In the genomic region with DNA sequence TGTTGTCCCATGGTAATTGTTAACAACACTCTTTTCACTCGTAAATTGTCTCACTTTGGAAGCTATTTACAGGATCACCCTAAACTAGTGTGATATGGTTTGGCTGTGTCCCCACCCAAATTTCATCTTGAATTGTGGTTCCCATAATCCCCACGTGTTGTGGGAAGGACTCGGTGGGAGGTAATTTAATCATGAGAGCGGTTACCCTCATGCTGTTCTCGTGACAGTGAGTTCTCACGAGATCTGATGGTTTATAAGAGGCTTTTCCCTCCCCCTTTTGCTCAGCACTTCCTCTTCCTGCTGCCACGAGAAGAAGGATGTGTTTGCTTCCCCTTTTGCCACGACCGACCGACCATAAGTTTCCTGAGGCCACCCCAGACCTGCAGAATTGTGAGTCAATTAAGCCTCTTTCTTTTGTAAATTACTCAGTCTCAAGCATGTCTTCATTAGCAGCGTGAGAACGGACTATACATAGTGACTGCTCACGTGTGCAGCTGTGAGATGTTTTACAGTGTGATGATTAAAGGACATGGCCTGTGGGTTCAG, we compare ENCODE assay signal across 10 cellular contexts. TPM values are rescaled to one million over a fixed set of nuclear protein-coding genes. Genes with fewer than 3 reads are reported as not detected.
A peak's percentile ranks its signal among the peaks of the same experiment; 100 is the strongest.
DNase-seq lines count a peak whose midpoint lies in the region; ATAC-seq and TF ChIP-seq lines count a peak whose summit lies in the region.
"Had no signal": no experiment of that assay in that cellular context is flagged by ENCODE, and none has a peak within 500 bp of the region (broad histone marks: within the 10 kb centered on the region; RNA-seq: fewer than 3 reads in every experiment).

No MANE protein-coding gene starts in this region.

- ATAC-seq in HG03439 (IDR thresholded peaks at IDR 0.05; ENCODE audit: unreplicated experiment) (no peak), GM18873 (IDR thresholded peaks at IDR 0.05; ENCODE audit: low FRiP score, unreplicated experiment) (no peak)
- ATAC-seq: body of pancreas, left lung had no signal

- no peak overlapping the region for H3K4me2 ChIP-seq in neuronal stem cell (ENCODE audit: insufficient read depth, low read length, poor library complexity, severe bottlenecking)

- peaks cover 4% of the 10 kb centered on the region for H3K4me1 Mint-ChIP-seq in brain

- H3K27me3 Mint-ChIP-seq in brain = peaks cover 10% of the 10 kb centered on the region

- no peak overlapping the region for H4K91ac ChIP-seq in neuronal stem cell (ENCODE audit: low read depth, low read length, poor library complexity)

- H3K36me3 ChIP-seq in neuronal stem cell (replicated peaks in 1 of 2; ENCODE audit: control insufficient read depth in 2 of 2, insufficient read depth in 2 of 2, low read length in 2 of 2) = no peaks in the 10 kb centered on the region
- H3K36me3 ChIP-seq: left lung had no signal

- H2BK12ac ChIP-seq in neuronal stem cell (ENCODE audit: low read length) = no peak overlapping the region

- no peaks in the 10 kb centered on the region for H3K36me3 Mint-ChIP-seq in brain

- DNase-seq in activated CD4-positive, alpha-beta T cell treated with anti-CD3 and anti-CD28 coated beads for 48 hours = peak; percentile 7
- DNase-seq in activated CD4-positive, alpha-beta T cell treated with anti-CD3 and anti-CD28 coated beads for 1 hour = no peak
- DNase-seq in NOMO-1 treated with DMSO at 0.1 percent for 48 hours (lab: John Stamatoyannopoulos, UW; ENCODE audit: unreplicated experiment) (peak; percentile 87), neuronal stem cell (ENCODE audit: low spot score) (no peak), NCI-H524 treated with DMSO at 0.1 percent for 48 hours (lab: John Stamatoyannopoulos, UW) (no peak)
- DNase-seq: body of pancreas, left lung had no signal

- no peak for TF ChIP-seq CTCF in brain (conservative IDR thresholded peaks at IDR 0.05)

- no peaks in the 10 kb centered on the region for H3K79me1 ChIP-seq in neuronal stem cell (ENCODE audit: low read depth, low read length)

- H4K8ac ChIP-seq in neuronal stem cell (ENCODE audit: low read depth, low read length) = no peak overlapping the region

- no peaks in the 10 kb centered on the region for H3K4me1 ChIP-seq in neuronal stem cell (ENCODE audit: control insufficient read depth in 2 of 2, insufficient read depth in 1 of 2, low read depth in 1 of 2, low read length in 2 of 2)
- H3K4me1 ChIP-seq: body of pancreas, left lung had no signal

- H3K4me3 ChIP-seq in neuronal stem cell (ENCODE audit: low read length in 2 of 2) = peak overlapping the region in 1 of 2 donors; percentile 35
- H3K4me3 ChIP-seq: body of pancreas, left lung had no signal

- no peak overlapping the region for H3K27ac ChIP-seq in neuronal stem cell (replicated peaks; ENCODE audit: low read length)
- H3K27ac ChIP-seq: body of pancreas, left lung had no signal

- H3K27ac Mint-ChIP-seq in brain = no peak overlapping the region

- H2BK120ac ChIP-seq in neuronal stem cell (ENCODE audit: low read depth, low read length) = no peak overlapping the region

- H3K9me3 ChIP-seq in neuronal stem cell (replicated peaks in 1 of 2; ENCODE audit: control insufficient read depth in 2 of 2, insufficient read depth in 1 of 2, low read depth in 1 of 2, low read length in 2 of 2) = no peaks in the 10 kb centered on the region
- H3K9me3 ChIP-seq: body of pancreas, left lung had no signal

- no CpG with 5 or more reads among the region's 13 CpGs for WGBS in neuronal stem cell (ENCODE audit: extremely low coverage in 2 of 2, insufficient read length in 2 of 2, insufficient replicate concordance in 1 of 2), 2 donors

- no peak overlapping the region for H2AK5ac ChIP-seq in neuronal stem cell (ENCODE audit: low read depth, low read length)

- H2BK15ac ChIP-seq in neuronal stem cell (ENCODE audit: low read length) = no peak overlapping the region

- no peak overlapping the region for H3K4ac ChIP-seq in neuronal stem cell (ENCODE audit: low read length)

- no peak overlapping the region for H3K23ac ChIP-seq in neuronal stem cell (ENCODE audit: low read depth, low read length, poor library complexity)

- H3K27me3 ChIP-seq in neuronal stem cell (ENCODE audit: control insufficient read depth in 3 of 3, insufficient read depth in 3 of 3, low read depth in 1 of 3, low read length in 3 of 3) = no peaks in the 10 kb centered on the region
- H3K27me3 ChIP-seq: body of pancreas, left lung had no signal

- no peak overlapping the region for H3K9ac ChIP-seq in neuronal stem cell (ENCODE audit: low read depth, low read length, poor library complexity)

- no peak overlapping the region for H3K14ac ChIP-seq in neuronal stem cell (ENCODE audit: low read length)

- H2AFZ ChIP-seq in neuronal stem cell (ENCODE audit: low read length) = peak overlapping the region; percentile 69

- no peak overlapping the region for H2BK5ac ChIP-seq in neuronal stem cell (ENCODE audit: low read length)

- H3K9me3 Mint-ChIP-seq in brain = peaks cover 0 to 3% (median 0%) of the 10 kb centered on the region in 5 experiments

- peak overlapping the region; percentile 32 to 67 (median 40) for H3K4me3 Mint-ChIP-seq in brain

- no peak overlapping the region for H3K18ac ChIP-seq in neuronal stem cell (ENCODE audit: low read length)

RNA-seq across cellular contexts. Expression of a gene that starts 34.4 kb away (rescaled TPM):
- polyA plus RNA-seq in brain (ENCODE audit: insufficient read depth, low read depth, low replicate concordance) = 1.2 TPM
- polyA plus RNA-seq in neuronal stem cell (2013, experiment 1 of 2) = 0.22 TPM
- 0.18 TPM for polyA plus RNA-seq in neuronal stem cell (2013, experiment 2 of 2)

RNA-seq across cellular contexts. Expression of a gene that starts 42.3 kb away (rescaled TPM):
- 4.8 TPM for polyA plus RNA-seq in brain (ENCODE audit: insufficient read depth, low read depth, low replicate concordance)
- polyA plus RNA-seq in neuronal stem cell (2013, experiment 1 of 2) = 30.8 TPM
- polyA plus RNA-seq in neuronal stem cell (2013, experiment 2 of 2) = 33.3 TPM

Comparison
In these comparisons a context has a peak if more than half of its experiments do, and no peak if none do; other contexts are left out.
1. DNase-seq: peak in activated CD4-positive, alpha-beta T cell treated with anti-CD3 and anti-CD28 coated beads for 48 hours (single experiment) and NOMO-1 treated with DMSO at 0.1 percent for 48 hours (single experiment); none in activated CD4-positive, alpha-beta T cell treated with anti-CD3 and anti-CD28 coated beads for 1 hour (single experiment), neuronal stem cell (single experiment) and NCI-H524 treated with DMSO at 0.1 percent for 48 hours (single experiment).